Comparison of ENCODE assay signal across 30 cellular contexts in the genomic region with DNA sequence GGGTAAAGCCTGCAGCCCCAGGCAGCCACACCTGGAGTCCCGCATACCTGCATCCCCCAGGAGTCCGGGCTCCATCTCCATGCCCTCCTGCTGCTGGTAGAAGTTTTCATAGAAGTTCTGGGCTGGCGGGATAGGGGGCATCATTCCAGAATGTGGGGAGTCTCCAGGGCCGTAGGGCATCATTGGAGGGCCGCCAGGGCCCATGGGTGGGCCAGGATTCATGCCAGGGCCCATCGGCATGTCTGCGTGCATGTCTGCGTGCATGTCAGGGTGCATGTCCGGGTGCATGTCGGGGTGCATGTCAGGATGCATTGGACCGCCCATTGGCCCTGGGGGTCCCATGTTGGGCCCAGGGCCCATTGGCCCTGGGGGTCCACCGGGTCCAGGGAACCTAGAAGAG. TPM values are rescaled to one million over a fixed set of nuclear protein-coding genes. Genes with fewer than 3 reads are reported as not detected.
DNase-seq lines count a peak whose midpoint lies in the region; ATAC-seq, FAIRE-seq and TF ChIP-seq lines count a peak whose summit lies in the region.
"Had no signal": no experiment of that assay in that cellular context is flagged by ENCODE, and none has a peak within 500 bp of the region (broad histone marks: within the 10 kb centered on the region; RNA-seq: fewer than 3 reads in every experiment).

No MANE protein-coding gene starts in this region.

- H3K79me2 ChIP-seq in endothelial cell of umbilical vein (ENCODE audit: control insufficient read depth, insufficient read depth, low read length), result peaks cover 8% of the 10 kb centered on the region

- no peaks in the 10 kb centered on the region for H3K27me3 ChIP-seq in H7 (ENCODE audit: control insufficient read depth, insufficient read depth, low read length)
- no peaks in the 10 kb centered on the region for H3K27me3 ChIP-seq in endothelial cell of umbilical vein (ENCODE audit: control insufficient read depth in 2 of 2, insufficient read depth in 2 of 2, low read length in 2 of 2)
- H3K27me3 ChIP-seq: BE2C, BLaER1 had no signal

- H3K4me2 ChIP-seq in endothelial cell of umbilical vein (ENCODE audit: insufficient read depth, low read length), result no peak overlapping the region
- H3K4me2 ChIP-seq: BLaER1 had no signal

- no peaks in the 10 kb centered on the region for H3K9me1 ChIP-seq in endothelial cell of umbilical vein (replicated peaks; ENCODE audit: control insufficient read depth, extremely low read depth, insufficient read depth, low read length)

- H3K4me3 ChIP-seq in H7 (ENCODE audit: insufficient read depth, low read depth, low read length) (no peak overlapping the region), endothelial cell of umbilical vein (replicated peaks in 1 of 3; ENCODE audit: insufficient read depth in 1 of 3, low read depth in 1 of 3, low read length in 3 of 3) (no peak overlapping the region)
- H3K4me3 ChIP-seq: BLaER1, GM12878 had no signal

- H3K4me3 Mint-ChIP-seq in activated naive CD4-positive, alpha-beta T cell treated with anti-CD3 and anti-CD28 coated beads for 36 hours, result no peak overlapping the region
- no peak overlapping the region for H3K4me3 Mint-ChIP-seq in stimulated activated naive B cell treated with anti-CD40 and anti-IgM and Interleukin-4, amounts not matched to agents 10 μg/mL and 1 μg/mL and 100 μg/mL, for 72 hours
- H3K4me3 Mint-ChIP-seq: CD14-positive monocyte; CD4-positive, alpha-beta memory T cell; CD4-positive, CD25-positive, alpha-beta regulatory T cell; CD8-positive, alpha-beta memory T cell had no signal

- H3K27ac ChIP-seq in endothelial cell of umbilical vein (ENCODE audit: insufficient read depth, low read depth, low read length), result no peak overlapping the region
- H3K27ac ChIP-seq: BLaER1 had no signal

- peaks cover 0 to 23% of the 10 kb centered on the region in 2 donors for H3K36me3 Mint-ChIP-seq in activated naive CD4-positive, alpha-beta T cell treated with anti-CD3 and anti-CD28 coated beads, Interleukin-2, amount 50 U/mL, for 72 hours
- H3K36me3 Mint-ChIP-seq in activated naive CD4-positive, alpha-beta T cell treated with anti-CD3 and anti-CD28 coated beads for 36 hours (ENCODE audit: low read depth), result peaks cover 34% of the 10 kb centered on the region
- H3K36me3 Mint-ChIP-seq in stimulated activated naive B cell treated with anti-CD40 and anti-IgM and Interleukin-4, amounts not matched to agents 10 μg/mL and 1 μg/mL and 100 μg/mL, for 72 hours, result peaks cover 32 to 64% of the 10 kb centered on the region in 2 donors

- no peak overlapping the region for H2AFZ ChIP-seq in endothelial cell of umbilical vein (ENCODE audit: low read depth, low read length)

- no peak for ATAC-seq in activated naive CD4-positive, alpha-beta T cell treated with anti-CD3 and anti-CD28 coated beads, Interleukin-2, amount 50 U/mL, for 72 hours
- no peak for ATAC-seq in stimulated activated naive B cell treated with anti-CD40 and anti-IgM and Interleukin-4, amounts not matched to agents 10 μg/mL and 1 μg/mL and 100 μg/mL, for 72 hours (replicated peaks)
- ATAC-seq in HG03520 (IDR thresholded peaks at IDR 0.05; ENCODE audit: unreplicated experiment), result no peak
- no peak for ATAC-seq in HG02885 (IDR thresholded peaks at IDR 0.05; ENCODE audit: poor library complexity, unreplicated experiment)
- ATAC-seq: GM12878 had no signal

- peak overlapping the region; percentile 23 to 44 for H3K27ac Mint-ChIP-seq in activated naive CD4-positive, alpha-beta T cell treated with anti-CD3 and anti-CD28 coated beads, Interleukin-2, amount 50 U/mL, for 72 hours
- H3K27ac Mint-ChIP-seq in activated naive CD4-positive, alpha-beta T cell treated with anti-CD3 and anti-CD28 coated beads for 36 hours, result no peak overlapping the region
- H3K27ac Mint-ChIP-seq in stimulated activated naive B cell treated with anti-CD40 and anti-IgM and Interleukin-4, amounts not matched to agents 10 μg/mL and 1 μg/mL and 100 μg/mL, for 72 hours, result peak overlapping the region; percentile 5
- H3K27ac Mint-ChIP-seq: CD4-positive, CD25-positive, alpha-beta regulatory T cell; CD8-positive, alpha-beta memory T cell had no signal

- no peaks in the 10 kb centered on the region for H3K9me3 ChIP-seq in endothelial cell of umbilical vein (replicated peaks; ENCODE audit: control insufficient read depth, insufficient read depth, low read length)
- H3K9me3 ChIP-seq: BE2C, BLaER1 had no signal

- FAIRE-seq in endothelial cell of umbilical vein (lab: Jason Lieb, UNC), result no peak
- FAIRE-seq: A204.1, GM12878, GM12892, GM18507 had no signal

- no peaks in the 10 kb centered on the region for H3K27me3 Mint-ChIP-seq in activated naive CD4-positive, alpha-beta T cell treated with anti-CD3 and anti-CD28 coated beads for 36 hours (ENCODE audit: low read depth)
- H3K27me3 Mint-ChIP-seq in stimulated activated naive B cell treated with anti-CD40 and anti-IgM and Interleukin-4, amounts not matched to agents 10 μg/mL and 1 μg/mL and 100 μg/mL, for 72 hours, result no peaks in the 10 kb centered on the region
- H3K27me3 Mint-ChIP-seq: CD4-positive, alpha-beta memory T cell; CD4-positive, CD25-positive, alpha-beta regulatory T cell; CD8-positive, alpha-beta memory T cell had no signal

- intact Hi-C loops in activated naive CD4-positive, alpha-beta T cell treated with anti-CD3 and anti-CD28 coated beads for 36 hours (cut with micrococcal nuclease), result no loop called here
- intact Hi-C loops in endothelial cell of umbilical vein (cut with micrococcal nuclease), result no loop called here

- H3K36me3 ChIP-seq in H7 (replicated peaks; ENCODE audit: control insufficient read depth, insufficient read depth, low read length) (peaks cover 24% of the 10 kb centered on the region), endothelial cell of umbilical vein (ENCODE audit: control insufficient read depth in 2 of 2, extremely low read depth in 1 of 2, insufficient read depth in 2 of 2, low read length in 2 of 2) (peaks cover 11 to 57% of the 10 kb centered on the region in 2 experiments)

- no peak overlapping the region for H3K9ac ChIP-seq in endothelial cell of umbilical vein (replicated peaks; ENCODE audit: extremely low read depth, insufficient read depth, low read length)
- H3K9ac ChIP-seq: BLaER1 had no signal

- TF ChIP-seq POLR2A in endothelial cell of umbilical vein (IDR thresholded peaks at IDR 0.05; ENCODE audit: low read depth, low read length), result no peak

- no peaks in the 10 kb centered on the region for H3K4me1 ChIP-seq in endothelial cell of umbilical vein (ENCODE audit: control insufficient read depth, extremely low read depth, insufficient read depth, low read length)
- H3K4me1 ChIP-seq: BE2C had no signal

- H4K20me1 ChIP-seq in endothelial cell of umbilical vein (replicated peaks; ENCODE audit: control insufficient read depth, extremely low read depth, insufficient read depth, low read length), result no peaks in the 10 kb centered on the region

- TSS peak; percentile 9 for BruUV-seq in endothelial cell of umbilical vein (replicated peaks; lab: Mats Ljungman, UMichigan)

- H3K9me3 Mint-ChIP-seq in activated naive CD4-positive, alpha-beta T cell treated with anti-CD3 and anti-CD28 coated beads, Interleukin-2, amount 50 U/mL, for 72 hours, result no peaks in the 10 kb centered on the region
- no peaks in the 10 kb centered on the region for H3K9me3 Mint-ChIP-seq in activated naive CD4-positive, alpha-beta T cell treated with anti-CD3 and anti-CD28 coated beads for 36 hours
- H3K9me3 Mint-ChIP-seq in stimulated activated naive B cell treated with anti-CD40 and anti-IgM and Interleukin-4, amounts not matched to agents 10 μg/mL and 1 μg/mL and 100 μg/mL, for 72 hours, result no peaks in the 10 kb centered on the region
- H3K9me3 Mint-ChIP-seq: CD14-positive monocyte; CD4-positive, alpha-beta memory T cell; CD4-positive, CD25-positive, alpha-beta regulatory T cell; CD8-positive, alpha-beta memory T cell had no signal

- peaks cover 3% of the 10 kb centered on the region for H3K4me1 Mint-ChIP-seq in activated naive CD4-positive, alpha-beta T cell treated with anti-CD3 and anti-CD28 coated beads for 36 hours (ENCODE audit: low read depth)
- peaks cover 7 to 14% of the 10 kb centered on the region in 2 donors for H3K4me1 Mint-ChIP-seq in stimulated activated naive B cell treated with anti-CD40 and anti-IgM and Interleukin-4, amounts not matched to agents 10 μg/mL and 1 μg/mL and 100 μg/mL, for 72 hours

- DNase-seq in activated naive CD4-positive, alpha-beta T cell treated with anti-CD3 and anti-CD28 coated beads, Interleukin-2, amount 50 U/mL, for 72 hours (ENCODE audit: low spot score in 2 of 2), result no peak
- DNase-seq in activated naive CD4-positive, alpha-beta T cell treated with anti-CD3 and anti-CD28 coated beads for 36 hours, result no peak
- peak; percentile 47 for DNase-seq in H7
- DNase-seq in endothelial cell of umbilical vein (ENCODE audit: low read depth, low spot score), result no peak
- no peak for DNase-seq in stimulated activated naive B cell treated with anti-CD40 and anti-IgM and Interleukin-4, amounts not matched to agents 10 μg/mL and 1 μg/mL and 100 μg/mL, for 72 hours
- no peak for DNase-seq in NCI-H82 (lab: John Stamatoyannopoulos, UW)
- DNase-seq: 8988T; ACHN; BE2C; C1 segment of cervical spinal cord; CD4-positive, alpha-beta memory T cell; CD4-positive, CD25-positive, alpha-beta regulatory T cell; CD8-positive, alpha-beta memory T cell; COR-L47; DMS 273 treated with DMSO at 0.1 percent for 48 hours; DMS153; DMS53; DMS79; DND-41; EL; GDM1 had no signal

- dilution Hi-C loops in endothelial cell of umbilical vein (cut with MboI; ENCODE audit: extremely low pct_ligation_motif_present, low sequenced_read_pairs), result no loop called here

- CTCF ChIA-PET in activated naive CD4-positive, alpha-beta T cell treated with anti-CD3 and anti-CD28 coated beads for 36 hours (lab: Charles Lee), result interaction anchor here (1.4 kb wide), 1 partner anchor 59 kb away, joined by 5 read pairs; no protein-coding TSS in a partner anchor
- CTCF ChIA-PET in endothelial cell of umbilical vein (lab: Charles Lee), result no interaction called here

- TF ChIP-seq CTCF in endothelial cell of umbilical vein (IDR thresholded peaks at IDR 0.05; ENCODE audit: extremely low read depth in 1 of 2, insufficient read depth in 1 of 2, low read depth in 1 of 2, low read length in 2 of 2), result no peak

- POLR2A ChIA-PET in endothelial cell of umbilical vein (lab: Charles Lee), result no interaction called here

RNA-seq across cellular contexts. Expression of gene TMEM160, which starts 23.3 kb away (rescaled TPM):
- total RNA-seq in activated naive CD4-positive, alpha-beta T cell treated with anti-CD3 and anti-CD28 coated beads, Interleukin-2, amount 50 U/mL, for 72 hours, result 10 to 100 TPM; 41.4 to 51.0 TPM
- 10 to 100 TPM; 54.8 to 56.6 TPM for total RNA-seq in activated naive CD4-positive, alpha-beta T cell treated with anti-CD3 and anti-CD28 coated beads for 36 hours
- total RNA-seq in H7 (2014; rRNA removed; shearing (Covaris generic)), result 127 and 173 TPM in 2 replicates
- total RNA-seq in endothelial cell of umbilical vein, result 40.4 and 43.1 TPM in 2 replicates
- polyA plus RNA-seq in endothelial cell of umbilical vein, result 79.9 and 103 TPM in 2 replicates
- polyA plus RNA-seq in endothelial cell of umbilical vein (2011; cell fraction: cytosol; rRNA removed), result 23.0 and 33.0 TPM in 2 replicates
- polyA plus RNA-seq in endothelial cell of umbilical vein (2011; cell fraction: nucleus; rRNA removed), result 7.4 and 9.2 TPM in 2 replicates
- 13.1 and 28.1 TPM in 2 replicates for polyA plus RNA-seq in endothelial cell of umbilical vein (2012)
- 3.7 and 4.3 TPM in 2 replicates for polyA minus RNA-seq in endothelial cell of umbilical vein
- 31.9 TPM for polyA minus RNA-seq in endothelial cell of umbilical vein (2011; cell fraction: cytosol; rRNA and poly(A)+ RNA removed)
- 1.8 and 3.9 TPM in 2 replicates for polyA minus RNA-seq in endothelial cell of umbilical vein (2011; cell fraction: nucleus; rRNA and poly(A)+ RNA removed)

RNA-seq across cellular contexts. Expression of gene ZC3H4, which starts 41.8 kb away (rescaled TPM):
- total RNA-seq in activated naive CD4-positive, alpha-beta T cell treated with anti-CD3 and anti-CD28 coated beads, Interleukin-2, amount 50 U/mL, for 72 hours, result 100 to 1,000 TPM in 1 of 2 donors, 10 to 100 TPM in 1; 49.8 to 112 TPM
- total RNA-seq in activated naive CD4-positive, alpha-beta T cell treated with anti-CD3 and anti-CD28 coated beads for 36 hours, result 10 to 100 TPM; 46.0 to 48.8 TPM
- 13.4 and 14.5 TPM in 2 replicates for total RNA-seq in H7 (2014; rRNA removed; shearing (Covaris generic))
- 56.4 and 63.9 TPM in 2 replicates for total RNA-seq in endothelial cell of umbilical vein
- polyA plus RNA-seq in endothelial cell of umbilical vein, result 5.5 and 6.2 TPM in 2 replicates
- polyA plus RNA-seq in endothelial cell of umbilical vein (2011; cell fraction: cytosol; rRNA removed), result 9.7 and 10.9 TPM in 2 replicates
- polyA plus RNA-seq in endothelial cell of umbilical vein (2011; cell fraction: nucleus; rRNA removed), result 20.4 and 22.2 TPM in 2 replicates
- polyA plus RNA-seq in endothelial cell of umbilical vein (2012), result 21.3 and 33.9 TPM in 2 replicates
- polyA minus RNA-seq in endothelial cell of umbilical vein, result 11.9 and 13.3 TPM in 2 replicates
- 9.5 TPM for polyA minus RNA-seq in endothelial cell of umbilical vein (2011; cell fraction: cytosol; rRNA and poly(A)+ RNA removed)
- polyA minus RNA-seq in endothelial cell of umbilical vein (2011; cell fraction: nucleus; rRNA and poly(A)+ RNA removed), result 12.1 and 13.1 TPM in 2 replicates

RNA-seq across cellular contexts. Expression of gene NPAS1, which starts 52.1 kb away (rescaled TPM):
- total RNA-seq in activated naive CD4-positive, alpha-beta T cell treated with anti-CD3 and anti-CD28 coated beads, Interleukin-2, amount 50 U/mL, for 72 hours, result under 1 TPM in 1 of 2 donors, not detected in 1; 0.58 TPM
- total RNA-seq in activated naive CD4-positive, alpha-beta T cell treated with anti-CD3 and anti-CD28 coated beads for 36 hours, result under 1 TPM in 1 of 2 experiments, not detected in 1; 0.21 TPM
- 3.2 and 6.1 TPM in 2 replicates for total RNA-seq in H7 (2014; rRNA removed; shearing (Covaris generic))
- 0.62 TPM in 1 of 2 replicates, not detected in the other for total RNA-seq in endothelial cell of umbilical vein
- 0.18 and 0.40 TPM in 2 replicates for polyA plus RNA-seq in endothelial cell of umbilical vein
- polyA plus RNA-seq in endothelial cell of umbilical vein (2011; cell fraction: cytosol; rRNA removed), result 0.13 and 0.24 TPM in 2 replicates
- polyA plus RNA-seq in endothelial cell of umbilical vein (2011; cell fraction: nucleus; rRNA removed), result 0.20 and 0.24 TPM in 2 replicates
- 0.20 and 0.67 TPM in 2 replicates for polyA plus RNA-seq in endothelial cell of umbilical vein (2012)
- polyA minus RNA-seq in endothelial cell of umbilical vein, result not detected in 2 replicates
- 1.5 TPM for polyA minus RNA-seq in endothelial cell of umbilical vein (2011; cell fraction: cytosol; rRNA and poly(A)+ RNA removed)
- polyA minus RNA-seq in endothelial cell of umbilical vein (2011; cell fraction: nucleus; rRNA and poly(A)+ RNA removed), result not detected in 2 replicates
- total RNA-seq: Daoy had no signal
- polyA plus RNA-seq: CD14-positive monocyte; CD4-positive, alpha-beta memory T cell; CD8-positive, alpha-beta memory T cell had no signal

RNA-seq across cellular contexts. Expression of gene SAE1, which starts 58.9 kb away (rescaled TPM):
- total RNA-seq in activated naive CD4-positive, alpha-beta T cell treated with anti-CD3 and anti-CD28 coated beads, Interleukin-2, amount 50 U/mL, for 72 hours, result 100 to 1,000 TPM; 121 to 178 TPM
- total RNA-seq in activated naive CD4-positive, alpha-beta T cell treated with anti-CD3 and anti-CD28 coated beads for 36 hours, result 100 to 1,000 TPM; 160 to 161 TPM
- 271 and 298 TPM in 2 replicates for total RNA-seq in H7 (2014; rRNA removed; shearing (Covaris generic))
- total RNA-seq in endothelial cell of umbilical vein, result 219 and 223 TPM in 2 replicates
- 145 and 165 TPM in 2 replicates for polyA plus RNA-seq in endothelial cell of umbilical vein
- 219 and 237 TPM in 2 replicates for polyA plus RNA-seq in endothelial cell of umbilical vein (2011; cell fraction: cytosol; rRNA removed)
- polyA plus RNA-seq in endothelial cell of umbilical vein (2011; cell fraction: nucleus; rRNA removed), result 101 and 130 TPM in 2 replicates
- 191 and 235 TPM in 2 replicates for polyA plus RNA-seq in endothelial cell of umbilical vein (2012)
- 107 and 111 TPM in 2 replicates for polyA minus RNA-seq in endothelial cell of umbilical vein
- 50.6 TPM for polyA minus RNA-seq in endothelial cell of umbilical vein (2011; cell fraction: cytosol; rRNA and poly(A)+ RNA removed)
- 25.6 and 34.4 TPM in 2 replicates for polyA minus RNA-seq in endothelial cell of umbilical vein (2011; cell fraction: nucleus; rRNA and poly(A)+ RNA removed)
